In the genomic region with DNA sequence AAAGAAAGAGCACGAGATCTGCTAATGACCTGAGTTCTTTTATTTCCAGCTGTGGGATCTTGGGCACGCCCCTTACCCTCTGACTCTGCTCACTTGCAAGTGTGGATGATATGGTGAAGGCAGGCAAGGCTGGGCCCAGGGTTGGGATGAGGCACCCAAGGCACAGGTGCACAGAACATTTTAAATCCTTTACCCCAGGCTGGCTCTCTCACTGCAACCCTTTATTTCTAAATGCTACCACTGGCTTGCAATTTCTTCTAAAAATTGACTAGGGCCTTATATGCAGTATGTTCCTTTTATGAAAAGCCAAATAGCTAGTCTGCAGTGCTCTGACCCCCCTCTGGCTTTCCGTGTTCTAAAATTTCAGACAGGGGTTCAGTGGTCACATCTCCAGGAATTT, we compare ENCODE assay signal across 31 cellular contexts.
A peak's percentile ranks its signal among the peaks of the same experiment; 100 is the strongest.
DNase-seq lines count a peak whose midpoint lies in the region; ATAC-seq and TF ChIP-seq lines count a peak whose summit lies in the region.
"Had no signal": no experiment of that assay in that cellular context is flagged by ENCODE, and none has a peak within 500 bp of the region (broad histone marks: within the 10 kb centered on the region; RNA-seq: fewer than 3 reads in every experiment).

No MANE protein-coding gene starts in this region.

- no peak for TF ChIP-seq POLR2A in esophagus muscularis mucosa (IDR thresholded peaks at IDR 0.05; ENCODE audit: low read depth)

- in situ Hi-C loops in brain microvascular endothelial cell (cut with HindIII; ENCODE audit: low pct_ligation_motif_present, low sequenced_read_pairs): no loop called here

- DNase-seq in right atrium auricular region (ENCODE audit: low spot score) (peak; percentile 38), right cardiac atrium (no peak), NCI-H69 (lab: John Stamatoyannopoulos, UW) (peak; percentile 24), esophagus muscularis mucosa (ENCODE audit: extremely low spot score) (peak; percentile 77), T-helper 1 cell (no peak), brain microvascular endothelial cell (no peak)
- DNase-seq: 8988T; ACHN; AML-193; BE2C; C1 segment of cervical spinal cord; Caco-2; Calu3; CD4-positive, alpha-beta memory T cell; CD4-positive, alpha-beta T cell; CD4-positive, CD25-positive, alpha-beta regulatory T cell; CD8-positive, alpha-beta memory T cell; CD8-positive, alpha-beta T cell; COR-L47; DMS 273 treated with DMSO at 0.1 percent for 48 hours; DMS153; DMS53; DMS79; DMS79 treated with DMSO at 0.1 percent for 48 hours; DND-41; EL had no signal

- intact Hi-C loops in right cardiac atrium (cut with DNase I) (no loop called here), esophagus muscularis mucosa (cut with DNase I) (no loop called here)

- TF ChIP-seq EP300 in esophagus muscularis mucosa (IDR thresholded peaks at IDR 0.05): no peak

- H3K9me3 ChIP-seq in right atrium auricular region: no peaks in the 10 kb centered on the region
- H3K9me3 ChIP-seq in right cardiac atrium (ENCODE audit: control insufficient read depth, low read length): no peaks in the 10 kb centered on the region
- no peaks in the 10 kb centered on the region for H3K9me3 ChIP-seq in esophagus muscularis mucosa
- H3K9me3 ChIP-seq: A549, BE2C, BLaER1, Caco-2 had no signal

- TF ChIP-seq CTCF in right atrium auricular region (IDR thresholded peaks at IDR 0.05) (no peak), esophagus muscularis mucosa (IDR thresholded peaks at IDR 0.05) (no peak), brain microvascular endothelial cell (IDR thresholded peaks at IDR 0.05; ENCODE audit: low read depth, low read length, missing control alignments) (no peak)

- WGBS in right cardiac atrium: 89% methylated on average over 3 of the region's 3 CpGs
- WGBS in esophagus muscularis mucosa: 93% methylated on average over 3 of the region's 3 CpGs

- H3K36me3 ChIP-seq in right atrium auricular region: no peaks in the 10 kb centered on the region
- H3K36me3 ChIP-seq in esophagus muscularis mucosa: no peaks in the 10 kb centered on the region
- no peaks in the 10 kb centered on the region for H3K36me3 ChIP-seq in brain microvascular endothelial cell (replicated peaks)
- H3K36me3 ChIP-seq: BE2C; BLaER1; BLaER1 treated with 17β-estradiol and CSF1 and Interleukin-3, amounts not matched to agents 10 nM and 100 nM had no signal

- H3K27ac ChIP-seq in right atrium auricular region: no peak overlapping the region
- H3K27ac ChIP-seq in right cardiac atrium (ENCODE audit: low read length): no peak overlapping the region
- H3K27ac ChIP-seq in esophagus muscularis mucosa (replicated peaks in 1 of 4): no peak overlapping the region
- no peak overlapping the region for H3K27ac ChIP-seq in brain microvascular endothelial cell
- H3K27ac ChIP-seq: 22Rv1; A549; BLaER1; BLaER1 treated with 17β-estradiol and CSF1 and Interleukin-3, amounts not matched to agents 10 nM and 100 nM; C4-2B had no signal

- H3K27me3 ChIP-seq in right atrium auricular region (no peaks in the 10 kb centered on the region), right cardiac atrium (ENCODE audit: control insufficient read depth, insufficient read depth) (no peaks in the 10 kb centered on the region), esophagus muscularis mucosa (peaks cover 0 to 7% (median 0%) of the 10 kb centered on the region in 4 donors), brain microvascular endothelial cell (replicated peaks) (no peaks in the 10 kb centered on the region)
- H3K27me3 ChIP-seq: BE2C; BLaER1; BLaER1 treated with 17β-estradiol and CSF1 and Interleukin-3, amounts not matched to agents 10 nM and 100 nM had no signal

- no peak for ATAC-seq in right cardiac atrium
- ATAC-seq: A549; CD8-positive, alpha-beta T cell had no signal

- no peaks in the 10 kb centered on the region for H3K4me1 ChIP-seq in right atrium auricular region
- H3K4me1 ChIP-seq in right cardiac atrium (ENCODE audit: control insufficient read depth, insufficient read depth, low read length): no peaks in the 10 kb centered on the region
- no peaks in the 10 kb centered on the region for H3K4me1 ChIP-seq in esophagus muscularis mucosa
- H3K4me1 ChIP-seq: A549; BE2C; BLaER1; BLaER1 treated with 17β-estradiol and CSF1 and Interleukin-3, amounts not matched to agents 10 nM and 100 nM; Caco-2 had no signal

- H3K4me3 ChIP-seq in right atrium auricular region (no peak overlapping the region), right cardiac atrium (ENCODE audit: low read length) (no peak overlapping the region), esophagus muscularis mucosa (no peak overlapping the region), brain microvascular endothelial cell (ENCODE audit: low read depth, low read length) (no peak overlapping the region)
- H3K4me3 ChIP-seq: A549; BLaER1; BLaER1 treated with 17β-estradiol and CSF1 and Interleukin-3, amounts not matched to agents 10 nM and 100 nM had no signal

Comparison
In these comparisons a context has a peak if more than half of its experiments do, and no peak if none do; other contexts are left out.
1. DNase-seq: peak in right atrium auricular region (single experiment), NCI-H69 (single experiment) and esophagus muscularis mucosa (single experiment); none in right cardiac atrium (0 of 3), T-helper 1 cell (0 of 5) and brain microvascular endothelial cell (single experiment).